ENCODE assay signal across 26 cellular contexts in the genomic region with DNA sequence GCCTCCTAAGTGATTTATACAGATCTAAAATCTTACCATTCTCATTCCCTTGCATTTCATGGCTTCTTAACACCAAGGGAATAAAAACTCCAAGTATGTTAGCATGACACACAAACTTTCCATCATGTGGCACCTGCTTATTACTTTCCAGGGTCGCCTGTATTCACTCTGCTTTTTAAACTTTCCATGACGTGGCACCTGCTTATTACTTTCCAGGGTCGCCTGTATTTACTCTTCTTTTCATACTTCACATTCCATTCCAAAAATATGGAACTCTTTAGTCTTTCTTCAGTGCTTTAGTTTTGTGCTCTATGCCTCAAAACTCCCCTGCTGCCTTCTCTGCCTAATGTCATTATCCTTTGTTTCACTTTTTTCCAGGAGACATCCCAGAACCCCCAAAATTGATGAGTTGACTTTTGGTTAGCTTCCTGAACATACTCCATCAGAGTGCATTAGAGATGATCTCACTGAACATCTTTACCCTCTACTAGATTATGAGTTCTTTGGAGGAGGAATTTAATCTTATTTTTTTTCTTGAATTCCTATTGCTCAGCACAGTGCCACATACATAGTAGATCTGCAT. TPM values are rescaled to one million over a fixed set of nuclear protein-coding genes. Genes with fewer than 3 reads are reported as not detected.
DNase-seq lines count a peak whose midpoint lies in the region; ATAC-seq and TF ChIP-seq lines count a peak whose summit lies in the region.
"Had no signal": no experiment of that assay in that cellular context is flagged by ENCODE, and none has a peak within 500 bp of the region (broad histone marks: within the 10 kb centered on the region; RNA-seq: fewer than 3 reads in every experiment).

No MANE protein-coding gene starts in this region.

- H3K18ac ChIP-seq in IMR-90 (ENCODE audit: low read depth, low read length) = no peak overlapping the region

- H4K91ac ChIP-seq in IMR-90 (ENCODE audit: insufficient read depth, low read depth, low read length) = no peak overlapping the region

- TF ChIP-seq RAD21 in IMR-90 (IDR thresholded peaks at IDR 0.05; ENCODE audit: low read length) = no peak

- no TSS peak for BruUV-seq in IMR-90 (replicated peaks; lab: Mats Ljungman, UMichigan)

- in situ Hi-C loops in IMR-90 (cut with MboI; ENCODE audit: low sequenced_read_pairs) = loop anchor here (10.0 kb wide), 1 partner anchor 293 kb away; no protein-coding TSS in a partner anchor

- no peak overlapping the region for H3K56ac ChIP-seq in IMR-90 (ENCODE audit: extremely low read depth, insufficient read depth, low read length)

- H3K79me1 ChIP-seq in IMR-90 (ENCODE audit: low read depth in 1 of 2, low read length in 2 of 2) = peaks cover 22 to 24% of the 10 kb centered on the region in 2 experiments

- no peak for TF ChIP-seq CTCF in IMR-90 (conservative IDR thresholded peaks at IDR 0.05; ENCODE audit: low read depth, low read length)
- no peak for TF ChIP-seq CTCF in choroid plexus epithelial cell (conservative IDR thresholded peaks at IDR 0.05; ENCODE audit: low read depth, low read length)
- no peak for TF ChIP-seq CTCF in left lung (IDR thresholded peaks at IDR 0.05)

- DNase-seq in IMR-90 (peak; percentile 28), choroid plexus epithelial cell (ENCODE audit: low read depth) (peak; percentile 53), left lung (no peak), hepatic stellate cell (ENCODE audit: low spot score) (no peak), hippocampal formation (lab: John Stamatoyannopoulos, UW) (no peak), DMS153 (lab: John Stamatoyannopoulos, UW) (no peak), NCI-H524 treated with DMSO at 0.1 percent for 48 hours (lab: John Stamatoyannopoulos, UW) (no peak)
- DNase-seq: activated CD4-positive, alpha-beta T cell treated with anti-CD3 and anti-CD28 coated beads for 36 hours; activated CD8-positive, alpha-beta memory T cell treated with anti-CD3 and anti-CD28 coated beads for 24 hours; activated effector memory CD4-positive, alpha-beta T cell treated with anti-CD3 and anti-CD28 coated beads, Interleukin-2, amount 50 U/mL, for 16 hours; DND-41; gastrocnemius medialis; HFFc6; Kasumi-1; MV-4-11; NCI-H1436 treated with DMSO at 0.1 percent for 48 hours; NCI-H2107; NCI-H446; nephron progenitor cell; ovary; stimulated activated CD4-positive, alpha-beta T cell treated with anti-CD3 and anti-CD28 coated beads, Interleukin-4, amount 100 ng/mL, for 24 hours; uterus had no signal

- H4K5ac ChIP-seq in IMR-90 (ENCODE audit: low read depth, low read length) = no peak overlapping the region

- CTCF ChIA-PET in IMR-90 (lab: Yijun Ruan, JAX) = no interaction called here

- H3K4me2 ChIP-seq in IMR-90 (ENCODE audit: low read depth, low read length) = peak overlapping the region; percentile 31; the same call in 1 of the 2 replicates

- H2BK20ac ChIP-seq in IMR-90 (ENCODE audit: low read depth, low read length) = no peak overlapping the region

- no peak overlapping the region for H3K14ac ChIP-seq in IMR-90 (replicated peaks; ENCODE audit: low read depth, low read length)

- H3K4me3 ChIP-seq in IMR-90 (ENCODE audit: insufficient read depth, low read depth, low read length) = no peak overlapping the region
- H3K4me3 ChIP-seq in choroid plexus epithelial cell (ENCODE audit: low read depth, low read length) = no peak overlapping the region
- H3K4me3 ChIP-seq in left lung = no peak overlapping the region
- no peak overlapping the region for H3K4me3 ChIP-seq in stomach smooth muscle (ENCODE audit: low read length in 2 of 2)
- H3K4me3 ChIP-seq: gastrocnemius medialis, ovary, right atrium auricular region, SK-N-MC, uterus had no signal

- H2BK15ac ChIP-seq in IMR-90 (ENCODE audit: low read depth, low read length) = no peak overlapping the region

- no peak overlapping the region for H3K27ac ChIP-seq in IMR-90 (ENCODE audit: insufficient read depth, low read length)
- no peak overlapping the region for H3K27ac ChIP-seq in left lung
- H3K27ac ChIP-seq in stomach smooth muscle (ENCODE audit: low read length) = peak overlapping the region; percentile 12
- H3K27ac ChIP-seq: gastrocnemius medialis, ovary, right atrium auricular region, SK-N-MC had no signal

- TF ChIP-seq POLR2A in IMR-90 (IDR thresholded peaks at IDR 0.05; ENCODE audit: low read depth, low read length) = no peak

- no peak overlapping the region for H2AFZ ChIP-seq in IMR-90 (replicated peaks; ENCODE audit: low read length, poor library complexity)

- H2BK120ac ChIP-seq in IMR-90 (ENCODE audit: low read depth, low read length) = no peak overlapping the region

- H4K20me1 ChIP-seq in IMR-90 (ENCODE audit: insufficient read depth, low read length) = no peaks in the 10 kb centered on the region; the same call in 1 of the 2 replicates

- H3K4ac ChIP-seq in IMR-90 (ENCODE audit: low read depth, low read length) = no peak overlapping the region

- H2BK5ac ChIP-seq in IMR-90 (ENCODE audit: low read depth, low read length, poor library complexity, severe bottlenecking) = no peak overlapping the region

- H3K4me1 ChIP-seq in IMR-90 (ENCODE audit: control insufficient read depth, insufficient read depth, low read length) = no peaks in the 10 kb centered on the region
- H3K4me1 ChIP-seq in left lung = no peaks in the 10 kb centered on the region
- H3K4me1 ChIP-seq in stomach smooth muscle (ENCODE audit: control insufficient read depth, insufficient read depth, low read length) = peaks cover 12% of the 10 kb centered on the region
- H3K4me1 ChIP-seq: gastrocnemius medialis, right atrium auricular region, uterus had no signal

- dilution Hi-C loops in IMR-90 (cut with HindIII; ENCODE audit: low sequenced_read_pairs, unreplicated experiment) = no loop called here

- intact Hi-C loops in IMR-90 (cut with micrococcal nuclease) = loop anchor here (5.0 kb wide), 1 partner anchor 191 kb away; no protein-coding TSS in a partner anchor
- intact Hi-C loops in left lung (cut with DNase I) = loop anchor here in 1 of 2 donors (10.0 kb wide), 1 partner anchor 293 kb away; no protein-coding TSS in a partner anchor

- H3K9ac ChIP-seq in IMR-90 (ENCODE audit: low read depth, low read length) (no peak overlapping the region), stomach smooth muscle (ENCODE audit: low read length in 2 of 2) (no peak overlapping the region)

- WGBS in IMR-90 (ENCODE audit: extremely low coverage in 2 of 2, insufficient read length in 1 of 2), 2 experiments = 17% methylated on average over 1 of the region's 3 CpGs; no CpG with 5 or more reads in 1 of the 2 experiments

- H2AK5ac ChIP-seq in IMR-90 (ENCODE audit: low read depth, low read length) = no peak overlapping the region

- no peak overlapping the region for H3K23ac ChIP-seq in IMR-90 (ENCODE audit: low read depth, low read length)

- no peak overlapping the region; a peak in 1 of 4 replicates for H4K8ac ChIP-seq in IMR-90 (ENCODE audit: low read depth in 2 of 2, low read length in 2 of 2)

- H3K36me3 ChIP-seq in IMR-90 (ENCODE audit: control insufficient read depth, insufficient read depth, low read length) (peaks cover 10% of the 10 kb centered on the region; the same call in 1 of the 2 replicates), left lung (peaks cover 0 to 62% of the 10 kb centered on the region in 2 donors), stomach smooth muscle (ENCODE audit: control insufficient read depth in 2 of 2, insufficient read depth in 2 of 2, low read length in 2 of 2) (peaks cover 4 to 10% of the 10 kb centered on the region in 2 donors)
- H3K36me3 ChIP-seq: ovary, uterus had no signal

- no peak overlapping the region for H2AK9ac ChIP-seq in IMR-90 (replicated peaks; ENCODE audit: low read depth, low read length, poor library complexity)

- ATAC-seq in IMR-90 (ENCODE audit: low read depth) (peak; percentile 61), left lung (peak; percentile 51)
- ATAC-seq: activated CD4-positive, alpha-beta T cell treated with anti-CD3 and anti-CD28 coated beads for 36 hours; gastrocnemius medialis; stimulated activated effector memory CD8-positive, alpha-beta T cell treated with anti-CD3 and anti-CD28 coated beads, Interleukin-12 subunit alpha, Interleukin-12 subunit beta, amount 100 ng/mL, for 72 hours had no signal

- no peaks in the 10 kb centered on the region for H3K27me3 ChIP-seq in IMR-90 (ENCODE audit: control insufficient read depth, insufficient read depth, low read length)
- no peaks in the 10 kb centered on the region for H3K27me3 ChIP-seq in left lung
- H3K27me3 ChIP-seq in stomach smooth muscle (ENCODE audit: control insufficient read depth in 1 of 2, insufficient read depth in 2 of 2, low read length in 2 of 2) = no peaks in the 10 kb centered on the region
- H3K27me3 ChIP-seq: gastrocnemius medialis, ovary, right atrium auricular region, uterus had no signal

- no peaks in the 10 kb centered on the region for H3K9me1 ChIP-seq in IMR-90 (ENCODE audit: insufficient read depth, low read length)

- H3K9me3 ChIP-seq in IMR-90 (ENCODE audit: control insufficient read depth, insufficient read depth, low read length) (no peaks in the 10 kb centered on the region), left lung (no peaks in the 10 kb centered on the region), stomach smooth muscle (ENCODE audit: control insufficient read depth in 2 of 2, low read length in 2 of 2) (no peaks in the 10 kb centered on the region)
- H3K9me3 ChIP-seq: gastrocnemius medialis, ovary, right atrium auricular region, uterus had no signal

- POLR2A ChIA-PET in IMR-90 (lab: Charles Lee; ENCODE audit: unreplicated experiment) = interaction anchor here (0.6 kb wide), 1 partner anchor 120 kb away, joined by 5 read pairs; the partner anchor contains the start of gene FEM1B

TF ChIP-seq in IMR-90, 13 proteins besides CTCF, POLR2A, EP300 and RAD21:
- TF ChIP-seq CEBPB (IDR thresholded peaks at IDR 0.05; ENCODE audit: low read depth, low read length) = no peak

RNA-seq across cellular contexts. Expression of gene CALML4, which starts 47.0 kb away (rescaled TPM):
- total RNA-seq in IMR-90 (2012; rRNA removed) = 0.36 and 0.56 TPM in 2 replicates
- polyA plus RNA-seq in IMR-90 (2012; rRNA removed) = 0.89 and 1.3 TPM in 2 replicates
- 0.25 and 0.43 TPM in 2 replicates for polyA plus RNA-seq in IMR-90 (2012; cell fraction: cytosol; rRNA removed)
- 2.5 and 7.9 TPM in 2 replicates for polyA plus RNA-seq in IMR-90 (2012; cell fraction: nucleus; rRNA removed; ENCODE audit: low replicate concordance)
- 10 to 100 TPM in 1 of 2 donors, 1 to 10 TPM in 1; 3.0 to 10.8 TPM for total RNA-seq in left lung

Comparison
In these comparisons a context has a peak if more than half of its experiments do, and no peak if none do; other contexts are left out.
1. DNase-seq: peak in IMR-90 (single experiment) and choroid plexus epithelial cell (single experiment); none in left lung (0 of 2), hepatic stellate cell (single experiment), hippocampal formation (0 of 2), DMS153 (single experiment) and NCI-H524 treated with DMSO at 0.1 percent for 48 hours (single experiment).